11 cellular contexts compared by ENCODE assay signal in the genomic region with DNA sequence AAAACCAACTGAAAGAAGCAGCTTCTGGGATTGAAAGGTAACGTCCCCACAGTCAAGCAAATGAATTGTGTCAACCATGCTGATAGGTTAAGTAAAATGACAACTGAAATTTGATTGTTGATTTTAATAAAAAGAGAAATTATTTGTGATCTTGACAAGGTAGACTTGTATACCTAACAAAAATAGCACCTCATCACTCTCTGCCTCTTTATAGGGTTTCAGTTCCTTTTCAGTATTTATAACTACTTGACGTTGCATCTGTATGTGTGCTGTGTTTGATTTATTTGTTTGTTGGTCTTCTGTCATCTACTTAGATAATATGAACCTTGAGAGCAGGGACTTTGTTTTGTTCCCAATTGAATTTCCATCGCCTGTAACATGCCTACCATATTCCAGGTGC. TPM values are rescaled to one million over a fixed set of nuclear protein-coding genes. Genes with fewer than 3 reads are reported as not detected.
DNase-seq lines count a peak whose midpoint lies in the region; ATAC-seq, FAIRE-seq and TF ChIP-seq lines count a peak whose summit lies in the region.
"Had no signal": no experiment of that assay in that cellular context is flagged by ENCODE, and none has a peak within 500 bp of the region (broad histone marks: within the 10 kb centered on the region; RNA-seq: fewer than 3 reads in every experiment).

No MANE protein-coding gene starts in this region.

- H3K4me3 ChIP-seq in Karpas-422 (ENCODE audit: low read length): no peak overlapping the region
- H3K4me3 ChIP-seq: MG63 had no signal

- ATAC-seq in GM19372 (IDR thresholded peaks at IDR 0.05; ENCODE audit: low read depth, unreplicated experiment) (peak; percentile 98), HG02884 (IDR thresholded peaks at IDR 0.05; ENCODE audit: unreplicated experiment) (peak; percentile 98)

- H4K20me1 ChIP-seq in Karpas-422 (ENCODE audit: insufficient read depth, low read depth, low read length): no peaks in the 10 kb centered on the region

- H3K9me3 ChIP-seq in Karpas-422 (ENCODE audit: low read length): no peaks in the 10 kb centered on the region
- H3K9me3 ChIP-seq: MG63 had no signal

- no peak for TF ChIP-seq CTCF in D721Med (IDR thresholded peaks at IDR 0.05; ENCODE audit: insufficient read depth, missing control alignments)

- no peak overlapping the region for H2AFZ ChIP-seq in Karpas-422 (ENCODE audit: low read length)

- H3K4me2 ChIP-seq in Karpas-422 (ENCODE audit: low read depth, low read length, poor library complexity, severe bottlenecking): no peak overlapping the region

- H3K9ac ChIP-seq in Karpas-422 (ENCODE audit: low read length): no peak overlapping the region

- H3K27ac ChIP-seq in Karpas-422 (ENCODE audit: low read length): no peak overlapping the region

- no peaks in the 10 kb centered on the region for H3K79me2 ChIP-seq in Karpas-422 (ENCODE audit: low read length)

- in situ Hi-C loops in ACHN (cut with HindIII; ENCODE audit: low pct_ligation_motif_present, low pct_unique_long_range_greater_than_20kb, low sequenced_read_pairs): no loop called here

- DNase-seq in D721Med (ENCODE audit: insufficient read length, low spot score): no peak
- peak; percentile 52 for DNase-seq in Karpas-422
- DNase-seq in ACHN: no peak
- DNase-seq in pons (ENCODE audit: low spot score): no peak
- DNase-seq in activated CD4-positive, CD25-positive, alpha-beta regulatory T cell (lab: John Stamatoyannopoulos, UW): no peak
- no peak for DNase-seq in DMS79 (lab: John Stamatoyannopoulos, UW)
- DNase-seq: activated CD4-positive, alpha-beta T cell treated with anti-CD3 and anti-CD28 coated beads for 4 hours; MG63; stimulated activated naive CD4-positive, alpha-beta T cell treated with Interleukin-2 at 50 U/mL for 16 hours had no signal

- H3K4me1 ChIP-seq in Karpas-422 (ENCODE audit: low read length): peaks cover 13% of the 10 kb centered on the region

- no peaks in the 10 kb centered on the region for H3K36me3 ChIP-seq in Karpas-422 (ENCODE audit: insufficient read depth, low read length)
- H3K36me3 ChIP-seq: MG63 had no signal

- peak; percentile 16 for FAIRE-seq in D721Med (lab: Jason Lieb, UNC)

- H3K9me2 ChIP-seq in Karpas-422 (replicated peaks; ENCODE audit: insufficient read depth, low read length): no peaks in the 10 kb centered on the region

- H3K27me3 ChIP-seq in Karpas-422 (ENCODE audit: low read length): no peaks in the 10 kb centered on the region
- H3K27me3 ChIP-seq: MG63 had no signal

RNA-seq across cellular contexts. Expression of a gene that starts 7.9 kb away (rescaled TPM):
- total RNA-seq in Karpas-422 (2014; rRNA removed; shearing (Covaris generic); ENCODE audit: low replicate concordance): 4.4 and 9.1 TPM in 2 replicates
